In genomic region chr1:224745924-224746323, GRCh38 we compare ENCODE assay signal across 17 cellular contexts.
A peak's percentile ranks its signal among the peaks of the same experiment; 100 is the strongest.
DNase-seq lines count a peak whose midpoint lies in the region; ATAC-seq, FAIRE-seq and TF ChIP-seq lines count a peak whose summit lies in the region.
"Had no signal": no experiment of that assay in that cellular context is flagged by ENCODE, and none has a peak within 500 bp of the region (broad histone marks: within the 10 kb centered on the region; RNA-seq: fewer than 3 reads in every experiment).

No MANE protein-coding gene starts in this region.

- H3K27ac ChIP-seq in breast epithelium = no peak overlapping the region
- H3K27ac ChIP-seq in kidney (ENCODE audit: low read depth in 2 of 2, low read length in 2 of 2) = no peak overlapping the region
- H3K27ac ChIP-seq: RWPE1 had no signal

- peak overlapping the region; percentile 4 for H3K27ac Mint-ChIP-seq in nephron progenitor cell
- H3K27ac Mint-ChIP-seq: CD4-positive, CD25-positive, alpha-beta regulatory T cell; naive B cell had no signal

- no peak for TF ChIP-seq POLR2A in breast epithelium (IDR thresholded peaks at IDR 0.05)

- DNase-seq in nephron progenitor cell (no peak), cerebellar nuclear complex (lab: John Stamatoyannopoulos, UW) (no peak), breast epithelium (ENCODE audit: low spot score in 2 of 2) (no peak), kidney (no peak)
- DNase-seq: CD4-positive, CD25-positive, alpha-beta regulatory T cell; effector CD4-positive, alpha-beta T cell; H7; naive B cell; NCI-H1048; NCI-H510A; right cardiac atrium; T1000 had no signal

- H3K4me1 ChIP-seq in breast epithelium (no peaks in the 10 kb centered on the region), kidney (ENCODE audit: control insufficient read depth in 1 of 2, insufficient read depth in 1 of 2, low read depth in 1 of 2, low read length in 2 of 2) (no peaks in the 10 kb centered on the region)

- H3K36me3 Mint-ChIP-seq in nephron progenitor cell (ENCODE audit: low read depth) = no peaks in the 10 kb centered on the region
- H3K36me3 Mint-ChIP-seq: CD4-positive, CD25-positive, alpha-beta regulatory T cell; naive B cell had no signal

- intact Hi-C loops in breast epithelium (cut with DNase I; ENCODE audit: low total_unique reads) (no loop called here), kidney (cut with DNase I) (no loop called here)

- peaks cover 60% of the 10 kb centered on the region for H3K4me1 Mint-ChIP-seq in nephron progenitor cell
- H3K4me1 Mint-ChIP-seq: naive B cell had no signal

- no peaks in the 10 kb centered on the region for H3K27me3 ChIP-seq in breast epithelium

- no peak overlapping the region for H3K4me3 Mint-ChIP-seq in nephron progenitor cell
- H3K4me3 Mint-ChIP-seq: CD4-positive, CD25-positive, alpha-beta regulatory T cell had no signal

- H3K9me3 Mint-ChIP-seq in nephron progenitor cell = peaks cover 4% of the 10 kb centered on the region

- H3K4me3 ChIP-seq in breast epithelium (no peak overlapping the region), kidney (ENCODE audit: low read length in 2 of 2) (no peak overlapping the region)

- H3K36me3 ChIP-seq in breast epithelium = no peaks in the 10 kb centered on the region
- H3K36me3 ChIP-seq in kidney (ENCODE audit: control insufficient read depth in 1 of 2, insufficient read depth in 2 of 2, low read length in 2 of 2) = no peaks in the 10 kb centered on the region

- peaks cover 11% of the 10 kb centered on the region for H3K27me3 Mint-ChIP-seq in nephron progenitor cell (ENCODE audit: low read depth, poor library complexity)
- H3K27me3 Mint-ChIP-seq: naive B cell had no signal

- no peak for TF ChIP-seq CTCF in nephron progenitor cell (IDR thresholded peaks at IDR 0.05)
- no peak for TF ChIP-seq CTCF in breast epithelium (IDR thresholded peaks at IDR 0.05)
- no peak for TF ChIP-seq CTCF in kidney (IDR thresholded peaks at IDR 0.05; ENCODE audit: borderline replicate concordance, extremely low read depth, insufficient read depth)

- FAIRE-seq in kidney (lab: Jason Lieb, UNC) = no peak
- FAIRE-seq: frontal cortex had no signal

- ATAC-seq in GM18870 (IDR thresholded peaks at IDR 0.05; ENCODE audit: unreplicated experiment) = peak; percentile 47
- peak; percentile 45 for ATAC-seq in GM21526 (IDR thresholded peaks at IDR 0.05; ENCODE audit: low FRiP score, unreplicated experiment)
- peak; percentile 48 for ATAC-seq in HG03095 (IDR thresholded peaks at IDR 0.05; ENCODE audit: unreplicated experiment)
- ATAC-seq: right cardiac atrium had no signal

- H3K9me3 ChIP-seq in breast epithelium = no peaks in the 10 kb centered on the region
- no peaks in the 10 kb centered on the region for H3K9me3 ChIP-seq in kidney (ENCODE audit: control insufficient read depth in 1 of 2, low read length in 2 of 2)

- H3K9ac ChIP-seq in kidney (ENCODE audit: low read length in 2 of 2) = no peak overlapping the region
